In the genomic region with DNA sequence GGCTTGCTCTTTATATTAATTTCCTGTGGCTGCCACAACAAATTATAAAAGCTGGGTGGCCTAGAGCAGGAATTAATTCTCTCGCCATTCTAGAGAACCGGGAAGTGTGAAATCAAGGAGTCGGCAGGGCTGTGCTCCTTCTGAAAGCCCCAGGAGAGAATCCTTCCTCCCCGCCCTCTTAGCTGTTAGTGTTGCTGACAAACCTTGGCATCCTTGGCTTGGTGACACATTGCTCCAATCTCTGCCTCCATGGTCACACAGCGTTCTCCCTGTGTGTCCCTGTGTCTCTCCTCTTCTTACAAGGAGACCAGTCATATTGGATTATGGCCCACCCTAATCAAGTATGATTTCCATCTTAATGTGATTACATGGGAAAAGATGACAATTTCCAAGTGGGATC, we compare ENCODE assay signal across 29 cellular contexts. TPM values are rescaled to one million over a fixed set of nuclear protein-coding genes. Genes with fewer than 3 reads are reported as not detected.
DNase-seq lines count a peak whose midpoint lies in the region; ATAC-seq, FAIRE-seq and TF ChIP-seq lines count a peak whose summit lies in the region.
"Had no signal": no experiment of that assay in that cellular context is flagged by ENCODE, and none has a peak within 500 bp of the region (broad histone marks: within the 10 kb centered on the region; RNA-seq: fewer than 3 reads in every experiment).

No MANE protein-coding gene starts in this region.

- no peaks in the 10 kb centered on the region for H3K36me3 Mint-ChIP-seq in WTC11
- no peaks in the 10 kb centered on the region for H3K36me3 Mint-ChIP-seq in activated naive CD8-positive, alpha-beta T cell treated with anti-CD3 and anti-CD28 coated beads, Interleukin-2, amount 50 U/mL, for 24 hours (ENCODE audit: low read depth)
- H3K36me3 Mint-ChIP-seq: activated CD4-positive, alpha-beta memory T cell treated with anti-CD3 and anti-CD28 coated beads for 36 hours; stimulated activated memory B cell treated with anti-CD40 and anti-IgM and Interleukin-4, amounts not matched to agents 10 μg/mL and 1 μg/mL and 100 μg/mL, for 72 hours had no signal

- no peak overlapping the region for H2BK120ac ChIP-seq in H1 (replicated peaks; ENCODE audit: low read depth, low read length)

- H3K23ac ChIP-seq in H1 (ENCODE audit: insufficient read length) = no peak overlapping the region

- TF ChIP-seq POLR2A in H1 (IDR thresholded peaks at IDR 0.05; ENCODE audit: control extremely low read depth in 1 of 2, low read depth in 2 of 2, low read length in 2 of 2) (no peak), suprapubic skin (IDR thresholded peaks at IDR 0.05) (no peak)

- no peak overlapping the region for H3K4me3 Mint-ChIP-seq in WTC11
- H3K4me3 Mint-ChIP-seq in activated naive CD8-positive, alpha-beta T cell treated with anti-CD3 and anti-CD28 coated beads, Interleukin-2, amount 50 U/mL, for 24 hours = no peak overlapping the region
- H3K4me3 Mint-ChIP-seq: activated CD4-positive, alpha-beta memory T cell treated with anti-CD3 and anti-CD28 coated beads for 36 hours; CD4-positive, alpha-beta T cell; stimulated activated memory B cell treated with anti-CD40 and anti-IgM and Interleukin-4, amounts not matched to agents 10 μg/mL and 1 μg/mL and 100 μg/mL, for 72 hours had no signal

- H3K79me2 ChIP-seq in H1 (ENCODE audit: control insufficient read depth in 1 of 2, insufficient read depth in 2 of 2, low read length in 2 of 2) (no peaks in the 10 kb centered on the region), parathyroid adenoma (no peaks in the 10 kb centered on the region), Karpas-422 (ENCODE audit: low read length) (no peaks in the 10 kb centered on the region)

- CTCF ChIA-PET in H1 (lab: Charles Lee; ENCODE audit: partially characterized antibody) (interaction anchor here (1.6 kb wide), 1 partner anchor 85 kb away, joined by 5 read pairs; no protein-coding TSS in a partner anchor), WTC11 (lab: Charles Lee) (interaction anchor here (0.9 to 1.5 kb wide), 2 partner anchors 81 to 122 kb away, joined by 3 read pairs; no protein-coding TSS in a partner anchor)

- H2AK5ac ChIP-seq in H1 (ENCODE audit: low read depth, low read length) = no peak overlapping the region

- H3K9me3 Mint-ChIP-seq in WTC11 = no peaks in the 10 kb centered on the region
- no peaks in the 10 kb centered on the region for H3K9me3 Mint-ChIP-seq in activated naive CD8-positive, alpha-beta T cell treated with anti-CD3 and anti-CD28 coated beads, Interleukin-2, amount 50 U/mL, for 24 hours
- H3K9me3 Mint-ChIP-seq: activated CD4-positive, alpha-beta memory T cell treated with anti-CD3 and anti-CD28 coated beads for 36 hours; CD4-positive, alpha-beta T cell; stimulated activated memory B cell treated with anti-CD40 and anti-IgM and Interleukin-4, amounts not matched to agents 10 μg/mL and 1 μg/mL and 100 μg/mL, for 72 hours had no signal

- WGBS in H1 (ENCODE audit: extremely low coverage in 1 of 2, insufficient coverage in 1 of 2, insufficient read length in 1 of 2, insufficient replicate concordance in 2 of 2, low coverage in 1 of 2, low lambda C conversion rate in 2 of 2, missing lambda C conversion rate in 1 of 2), 2 experiments = 79% methylated on average over 5 of the region's 5 CpGs; no CpG with 5 or more reads in 1 of the 2 experiments
- WGBS in heart right ventricle, 2 donors = 41 to 52% methylated on average over 5 of the region's 5 CpGs
- 59% methylated on average over 5 of the region's 5 CpGs for WGBS in suprapubic skin

- no peak overlapping the region for H2BK15ac ChIP-seq in H1 (ENCODE audit: low read length)

- no peak for FAIRE-seq in H1 (lab: Jason Lieb, UNC)

- POLR2A ChIA-PET in H1 (lab: Charles Lee; ENCODE audit: partially characterized antibody) (no interaction called here), WTC11 (lab: Charles Lee) (no interaction called here)

- ATAC-seq in heart right ventricle (peak in 6 of 8 donors; percentile 12 to 52 (median 26)), WTC11 (no peak)
- ATAC-seq in activated naive CD8-positive, alpha-beta T cell treated with anti-CD3 and anti-CD28 coated beads, Interleukin-2, amount 50 U/mL, for 24 hours = no peak
- ATAC-seq: activated CD4-positive, CD25-positive, alpha-beta regulatory T cell treated with anti-CD3 and anti-CD28 coated beads, Interleukin-2, amount 50 U/mL, for 24 hours; body of pancreas; left colon; Panc1; stimulated activated memory B cell treated with anti-CD40 and anti-IgM and Interleukin-4, amounts not matched to agents 10 μg/mL and 1 μg/mL and 100 μg/mL, for 72 hours had no signal

- H4K91ac ChIP-seq in H1 (replicated peaks; ENCODE audit: insufficient read length, low read length) = no peak overlapping the region

- H3K23me2 ChIP-seq in H1 (ENCODE audit: low read depth, low read length) = no peaks in the 10 kb centered on the region

- H3K9me2 ChIP-seq in Karpas-422 (replicated peaks; ENCODE audit: insufficient read depth, low read length) = no peaks in the 10 kb centered on the region

- no peak overlapping the region for H2AFZ ChIP-seq in H1 (ENCODE audit: low read length)
- H2AFZ ChIP-seq in parathyroid adenoma = no peak overlapping the region
- H2AFZ ChIP-seq in Karpas-422 (ENCODE audit: low read length) = no peak overlapping the region

- no peak overlapping the region for H4K5ac ChIP-seq in H1 (ENCODE audit: insufficient read length, low read depth, low read length)

- no peak overlapping the region for H3K14ac ChIP-seq in H1 (ENCODE audit: insufficient read length)

- H3K27ac ChIP-seq in H1 (ENCODE audit: low read depth, low read length) (no peak overlapping the region), heart right ventricle (peak overlapping the region; percentile 81 to 96 (median 87)), parathyroid adenoma (peak overlapping the region; percentile 81), suprapubic skin (peak overlapping the region; percentile 61), Karpas-422 (ENCODE audit: low read length) (no peak overlapping the region)
- H3K27ac ChIP-seq: HL-60, thoracic aorta had no signal

- peaks cover 4 to 26% (median 13%) of the 10 kb centered on the region in 4 experiments for H3K4me1 ChIP-seq in H1 (replicated peaks in 1 of 4; ENCODE audit: control insufficient read depth in 3 of 4, insufficient read depth in 4 of 4, low read length in 3 of 4)
- H3K4me1 ChIP-seq in heart right ventricle = peaks cover 18 to 75% (median 56%) of the 10 kb centered on the region in 9 donors
- no peaks in the 10 kb centered on the region for H3K4me1 ChIP-seq in parathyroid adenoma
- H3K4me1 ChIP-seq in suprapubic skin = peaks cover 27% of the 10 kb centered on the region
- H3K4me1 ChIP-seq in Karpas-422 (ENCODE audit: low read length) = no peaks in the 10 kb centered on the region
- H3K4me1 ChIP-seq: body of pancreas had no signal

- H4K20me1 ChIP-seq in H1 (replicated peaks in 1 of 2; ENCODE audit: control insufficient read depth in 1 of 2, insufficient read depth in 2 of 2, low read length in 2 of 2) (no peaks in the 10 kb centered on the region), Karpas-422 (ENCODE audit: insufficient read depth, low read depth, low read length) (no peaks in the 10 kb centered on the region)

- no peak overlapping the region for H4K8ac ChIP-seq in H1 (ENCODE audit: extremely low read depth, insufficient read depth, low read length)

- H3K4me3 ChIP-seq in H1 (ENCODE audit: extremely low read depth in 1 of 4, insufficient read depth in 2 of 4, low read depth in 3 of 4, low read length in 4 of 4) (no peak overlapping the region), heart right ventricle (no peak overlapping the region), parathyroid adenoma (ENCODE audit: low read depth, low read length) (no peak overlapping the region), suprapubic skin (no peak overlapping the region), Karpas-422 (ENCODE audit: low read length) (no peak overlapping the region)
- H3K4me3 ChIP-seq: body of pancreas, thoracic aorta had no signal

- H3K4me1 Mint-ChIP-seq in WTC11 = peaks cover 48% of the 10 kb centered on the region
- no peaks in the 10 kb centered on the region for H3K4me1 Mint-ChIP-seq in activated naive CD8-positive, alpha-beta T cell treated with anti-CD3 and anti-CD28 coated beads, Interleukin-2, amount 50 U/mL, for 24 hours
- H3K4me1 Mint-ChIP-seq: stimulated activated memory B cell treated with anti-CD40 and anti-IgM and Interleukin-4, amounts not matched to agents 10 μg/mL and 1 μg/mL and 100 μg/mL, for 72 hours had no signal

- no peak for TF ChIP-seq RAD21 in H1 (IDR thresholded peaks at IDR 0.05 in 1 of 2, conservative IDR thresholded peaks at IDR 0.05 in 1 of 2; ENCODE audit: low read depth in 2 of 2, low read length in 2 of 2)

- no peak overlapping the region for H3K27ac Mint-ChIP-seq in WTC11
- no peak overlapping the region for H3K27ac Mint-ChIP-seq in activated naive CD8-positive, alpha-beta T cell treated with anti-CD3 and anti-CD28 coated beads, Interleukin-2, amount 50 U/mL, for 24 hours
- H3K27ac Mint-ChIP-seq: activated CD4-positive, alpha-beta memory T cell treated with anti-CD3 and anti-CD28 coated beads for 36 hours; CD4-positive, alpha-beta T cell; stimulated activated memory B cell treated with anti-CD40 and anti-IgM and Interleukin-4, amounts not matched to agents 10 μg/mL and 1 μg/mL and 100 μg/mL, for 72 hours had no signal

- H3K4ac ChIP-seq in H1 (replicated peaks; ENCODE audit: insufficient read length, low read depth, low read length) = peak overlapping the region; percentile 25

- H2BK20ac ChIP-seq in H1 (ENCODE audit: low read length) = peak overlapping the region; percentile 88; the same call in 1 of the 2 replicates

- H3K9ac ChIP-seq in H1 (replicated peaks in 1 of 4; ENCODE audit: extremely low read depth in 1 of 4, low read depth in 3 of 4, low read length in 3 of 4) (no peak overlapping the region), parathyroid adenoma (no peak overlapping the region), Karpas-422 (ENCODE audit: low read length) (no peak overlapping the region)

- H3K36me3 ChIP-seq in H1 (ENCODE audit: control insufficient read depth in 2 of 4, insufficient read depth in 4 of 4, low read length in 3 of 4) (no peaks in the 10 kb centered on the region), heart right ventricle (no peaks in the 10 kb centered on the region), parathyroid adenoma (ENCODE audit: control insufficient read depth, insufficient read depth, low read length) (no peaks in the 10 kb centered on the region), suprapubic skin (no peaks in the 10 kb centered on the region), Karpas-422 (ENCODE audit: insufficient read depth, low read length) (no peaks in the 10 kb centered on the region)
- H3K36me3 ChIP-seq: thoracic aorta had no signal

- TF ChIP-seq CTCF in H1 (IDR thresholded peaks at IDR 0.05; ENCODE audit: control extremely low read depth in 1 of 3, insufficient read depth in 1 of 3, low read depth in 1 of 3, low read length in 3 of 3) = no peak
- no peak for TF ChIP-seq CTCF in heart right ventricle (IDR thresholded peaks at IDR 0.05)
- TF ChIP-seq CTCF in parathyroid adenoma (IDR thresholded peaks at IDR 0.05) = no peak
- no peak for TF ChIP-seq CTCF in suprapubic skin (IDR thresholded peaks at IDR 0.05)
- TF ChIP-seq CTCF in WTC11 (IDR thresholded peaks at IDR 0.05) = no peak

- H3K18ac ChIP-seq in H1 (ENCODE audit: extremely low read depth, low read length) = no peak overlapping the region

- DNase-seq in H1 (ENCODE audit: low read depth in 1 of 2, low spot score in 2 of 2) (no peak), heart right ventricle (no peak), suprapubic skin (ENCODE audit: low spot score in 2 of 2) (no peak), WTC11 (ENCODE audit: low spot score) (no peak), Karpas-422 (no peak)
- no peak for DNase-seq in stimulated activated CD4-positive, alpha-beta T cell treated with anti-CD3 and anti-CD28 coated beads, Interleukin-2, amount 100 ng/mL, for 24 hours
- no peak for DNase-seq in activated naive CD8-positive, alpha-beta T cell treated with anti-CD3 and anti-CD28 coated beads, Interleukin-2, amount 50 U/mL, for 24 hours
- DNase-seq: activated CD4-positive, alpha-beta memory T cell treated with anti-CD3 and anti-CD28 coated beads for 36 hours; activated CD8-positive, alpha-beta memory T cell treated with anti-CD3 and anti-CD28 coated beads, Interleukin-2, amount 50 U/mL, for 4 hours; activated naive CD4-positive, alpha-beta T cell; body of pancreas; CD4-positive, alpha-beta T cell; hypothalamus; KG1; left colon; mesendoderm; MM.1S; NCI-H1105 treated with DMSO at 0.1 percent for 48 hours; NCI-H2081; NCI-H345; SHP77 treated with DMSO at 0.1 percent for 48 hours; stimulated activated CD4-positive, alpha-beta T cell treated with anti-CD3 and anti-CD28 coated beads, Interleukin-15, amount 100 ng/mL, for 24 hours; T-helper 2 cell had no signal

- no peaks in the 10 kb centered on the region for H3K9me3 ChIP-seq in H1 (ENCODE audit: insufficient read depth in 2 of 2, low read depth in 1 of 2, low read length in 1 of 2)
- H3K9me3 ChIP-seq in heart right ventricle = no peaks in the 10 kb centered on the region
- no peaks in the 10 kb centered on the region for H3K9me3 ChIP-seq in parathyroid adenoma (ENCODE audit: control insufficient read depth, low read length)
- H3K9me3 ChIP-seq in suprapubic skin = no peaks in the 10 kb centered on the region
- H3K9me3 ChIP-seq in Karpas-422 (ENCODE audit: low read length) = no peaks in the 10 kb centered on the region
- H3K9me3 ChIP-seq: body of pancreas, thoracic aorta had no signal

- TF ChIP-seq EP300 in H1 (IDR thresholded peaks at IDR 0.05; ENCODE audit: borderline replicate concordance in 1 of 2, low read depth in 2 of 2, low read length in 2 of 2) (no peak), suprapubic skin (IDR thresholded peaks at IDR 0.05) (no peak)

- peak overlapping the region in 1 of 2 experiments; percentile 35; a peak in 2 of 4 replicates for H3K4me2 ChIP-seq in H1 (ENCODE audit: insufficient read depth in 1 of 2, low read depth in 2 of 2, low read length in 2 of 2)
- H3K4me2 ChIP-seq in parathyroid adenoma (ENCODE audit: low read length) = no peak overlapping the region
- H3K4me2 ChIP-seq in Karpas-422 (ENCODE audit: low read depth, low read length, poor library complexity, severe bottlenecking) = no peak overlapping the region

- H3K79me1 ChIP-seq in H1 (ENCODE audit: low read depth, low read length) = no peaks in the 10 kb centered on the region

- intact Hi-C loops in heart right ventricle (cut with DNase I) = loop anchor here in 5 of 10 donors (2.0 to 10.0 kb wide), 9 partner anchors 57 to 180 kb away; a partner anchor contains a TSS

- peaks cover 0 to 4% (median 4%) of the 10 kb centered on the region in 4 experiments; a peak in 1 of 7 replicates for H3K27me3 ChIP-seq in H1 (replicated peaks in 1 of 4; ENCODE audit: control insufficient read depth in 3 of 4, extremely low read depth in 1 of 4, insufficient read depth in 3 of 4, low read length in 3 of 4)
- no peaks in the 10 kb centered on the region for H3K27me3 ChIP-seq in heart right ventricle
- H3K27me3 ChIP-seq in parathyroid adenoma (ENCODE audit: control insufficient read depth, insufficient read depth, low read length) = no peaks in the 10 kb centered on the region
- H3K27me3 ChIP-seq in suprapubic skin = no peaks in the 10 kb centered on the region
- no peaks in the 10 kb centered on the region for H3K27me3 ChIP-seq in Karpas-422 (ENCODE audit: low read length)
- H3K27me3 ChIP-seq: body of pancreas had no signal

- H2BK12ac ChIP-seq in H1 (ENCODE audit: low read depth, low read length) = no peak overlapping the region

- no peak overlapping the region; the same call in 1 of the 2 replicates for H2BK5ac ChIP-seq in H1 (ENCODE audit: low read depth, low read length)

- peaks cover 40% of the 10 kb centered on the region for H3K27me3 Mint-ChIP-seq in WTC11 (ENCODE audit: low read depth)
- peaks cover 11% of the 10 kb centered on the region for H3K27me3 Mint-ChIP-seq in activated naive CD8-positive, alpha-beta T cell treated with anti-CD3 and anti-CD28 coated beads, Interleukin-2, amount 50 U/mL, for 24 hours

- H3K56ac ChIP-seq in H1 (replicated peaks; ENCODE audit: insufficient read length, low read depth, low read length) = no peak overlapping the region

RNA-seq across cellular contexts. Expression of a gene that starts 55.9 kb away (rescaled TPM):
- total RNA-seq in H1 (2021; fragmentation: NEBNext Ultra II Directional; extraction: Animal tissue kit (Norgen Biotek cat#: 25700)) = 5.7 and 6.1 TPM in 2 replicates
- polyA plus RNA-seq in H1 (2011; rRNA removed) (3.3 and 5.4 TPM in 2 replicates), heart right ventricle (10 to 100 TPM; 16.7 to 29.1 TPM)
- 4.8 TPM for polyA plus RNA-seq in H1 (2011; cell fraction: cytosol; rRNA removed)
- 15.7 TPM for polyA plus RNA-seq in H1 (2011; cell fraction: nucleus; rRNA removed)
- 4.5 to 5.3 TPM (median 4.5 TPM) in 4 replicates for polyA plus RNA-seq in H1 (2012, experiment 1 of 2)
- polyA plus RNA-seq in H1 (2012, experiment 2 of 2) = 4.2 TPM
- 2.9 TPM for polyA plus RNA-seq in H1 (2013, experiment 1 of 2)
- 2.8 TPM for polyA plus RNA-seq in H1 (2013, experiment 2 of 2)
- 3.9 and 4.0 TPM in 2 replicates for polyA minus RNA-seq in H1 (2011; rRNA and poly(A)+ RNA removed)
- polyA minus RNA-seq in H1 (2011; cell fraction: cytosol; rRNA and poly(A)+ RNA removed) = 5.5 TPM
- 4.4 TPM for polyA minus RNA-seq in H1 (2011; cell fraction: nucleus; rRNA and poly(A)+ RNA removed)
- total RNA-seq in heart right ventricle (10 to 100 TPM; 14.4 to 45.8 (median 21.6) TPM), suprapubic skin (10 to 100 TPM; 18.5 to 40.9 (median 30.4) TPM), WTC11 (2021) (6.1 to 9.8 TPM (median 6.6 TPM) in 3 replicates)
- total RNA-seq in Karpas-422 (2014; rRNA removed; shearing (Covaris generic); ENCODE audit: low replicate concordance) = not detected in 2 replicates

Comparison
In these comparisons a context has a peak if more than half of its experiments do, and no peak if none do; other contexts are left out.
1. H3K27ac ChIP-seq: peak in heart right ventricle (10 of 10), parathyroid adenoma (single experiment) and suprapubic skin (single experiment); none in H1 (single experiment) and Karpas-422 (single experiment).
2. ATAC-seq: peak in heart right ventricle (6 of 8); none in WTC11 (single experiment) and activated naive CD8-positive, alpha-beta T cell treated with anti-CD3 and anti-CD28 coated beads, Interleukin-2, amount 50 U/mL, for 24 hours (single experiment).